ENCODE assay signal across 8 cellular contexts in genomic region chr10:91796332-91797076, GRCh38. TPM values are rescaled to one million over a fixed set of nuclear protein-coding genes. Genes with fewer than 3 reads are reported as not detected.
DNase-seq lines count a peak whose midpoint lies in the region; ATAC-seq, FAIRE-seq and TF ChIP-seq lines count a peak whose summit lies in the region.

No MANE protein-coding gene starts in this region.

- no peak for TF ChIP-seq CTCF in A549 (IDR thresholded peaks at IDR 0.05)

- peak overlapping the region; percentile 61 for H3K9ac ChIP-seq in HUES6 (ENCODE audit: low read length)

- 41% methylated on average over 8 of the region's 11 CpGs for WGBS in A549 (ENCODE audit: missing lambda C conversion rate)

- H3K27ac ChIP-seq in A549, result peak overlapping the region in 1 of 2 experiments; percentile 38; a peak in 1 of 6 replicates
- no peak overlapping the region for H3K27ac ChIP-seq in HUES6 (ENCODE audit: low read depth, low read length)

- TF ChIP-seq RAD21 in A549 (conservative IDR thresholded peaks at IDR 0.05 in 1 of 2, IDR thresholded peaks at IDR 0.05 in 1 of 2), result no peak

- peaks cover 33% of the 10 kb centered on the region for H3K4me1 ChIP-seq in A549
- H3K4me1 ChIP-seq in HUES6 (ENCODE audit: control insufficient read depth, insufficient read depth, low read length), result peaks cover 32% of the 10 kb centered on the region

- no peaks in the 10 kb centered on the region; the same call in 1 of the 2 replicates for H3K27me3 ChIP-seq in HUES6 (ENCODE audit: control insufficient read depth, insufficient read depth, low read length)

- ATAC-seq in A549 (peak; percentile 31 to 43; a peak in 4 of 6 replicates), GM19324 (IDR thresholded peaks at IDR 0.05; ENCODE audit: low FRiP score, unreplicated experiment) (peak; percentile 25)

- POLR2A ChIA-PET in A549 (lab: Yijun Ruan, JAX), result interaction anchor here (1.2 to 1.5 kb wide), 2 partner anchors 10 to 127 kb away, joined by 4 read pairs; partner anchors contain the start of gene BTAF1

- no peak overlapping the region for H3K4me3 ChIP-seq in A549
- peak overlapping the region; percentile 92 for H3K4me3 ChIP-seq in HUES6 (ENCODE audit: low read depth, low read length)

- H3K4me2 ChIP-seq in A549, result peak overlapping the region; percentile 98

- TF ChIP-seq POLR2A in A549 (IDR thresholded peaks at IDR 0.05; ENCODE audit: low read length), result no peak

- no peak for FAIRE-seq in A549 (lab: Jason Lieb, UNC)

- DNase-seq in A549 (ENCODE audit: low read depth in 1 of 2, low spot score in 1 of 2) (peak in 1 of 2 experiments; percentile 15), ecto neural progenitor cell (ENCODE audit: low spot score) (peak; percentile 68), midbrain (lab: John Stamatoyannopoulos, UW) (peak; percentile 14), cerebellar nuclear complex (lab: John Stamatoyannopoulos, UW) (no peak)
- DNase-seq in activated CD4-positive, alpha-beta T cell treated with anti-CD3 and anti-CD28 coated beads for 24 hours (ENCODE audit: low read depth in 2 of 2), result peak; percentile 27 to 30
- DNase-seq in stimulated activated CD8-positive, alpha-beta memory T cell treated with anti-CD3 and anti-CD28 coated beads, Interleukin-4, amount 100 ng/mL, for 24 hours (ENCODE audit: low read depth), result peak; percentile 35

- H3K36me3 ChIP-seq in HUES6 (ENCODE audit: control insufficient read depth, insufficient read depth, low read length), result 0 out of 2 replicates have a peak, but pooled peaks cover 3% of the 10 kb centered on the region

- CTCF ChIA-PET in A549 (lab: Yijun Ruan, JAX), result interaction anchor here (1.3 kb wide), 1 partner anchor 116 kb away, joined by 5 read pairs; no protein-coding TSS in a partner anchor

- no peaks in the 10 kb centered on the region for H3K9me3 ChIP-seq in A549
- no peaks in the 10 kb centered on the region for H3K9me3 ChIP-seq in HUES6 (ENCODE audit: control insufficient read depth, insufficient read depth, low read depth, low read length)

- TF ChIP-seq EP300 in A549 (IDR thresholded peaks at IDR 0.05), result no peak

TF ChIP-seq in A549, 52 proteins besides CTCF, POLR2A, EP300 and RAD21:
- TF ChIP-seq SREBF2 (IDR thresholded peaks at IDR 0.05) (no peak), MAZ (IDR thresholded peaks at IDR 0.05; ENCODE audit: borderline replicate concordance, low read depth, low read length) (no peak)
- TF ChIP-seq, protein P1, sequence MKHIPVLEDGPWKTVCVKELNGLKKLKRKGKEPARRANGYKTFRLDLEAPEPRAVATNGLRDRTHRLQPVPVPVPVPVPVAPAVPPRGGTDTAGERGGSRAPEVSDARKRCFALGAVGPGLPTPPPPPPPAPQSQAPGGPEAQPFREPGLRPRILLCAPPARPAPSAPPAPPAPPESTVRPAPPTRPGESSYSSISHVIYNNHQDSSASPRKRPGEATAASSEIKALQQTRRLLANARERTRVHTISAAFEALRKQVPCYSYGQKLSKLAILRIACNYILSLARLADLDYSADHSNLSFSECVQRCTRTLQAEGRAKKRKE (CRISPR knock-in tag; IDR thresholded peaks at IDR 0.05; ENCODE audit: low read depth), result no peak

RNA-seq across cellular contexts. Expression of gene TNKS2, which starts 1.7 kb away (rescaled TPM):
- polyA plus RNA-seq in A549 (2011; rRNA removed), result 40.4 and 45.3 TPM in 2 replicates
- 7.0 and 8.7 TPM in 2 replicates for polyA plus RNA-seq in A549 (2012; cell fraction: cytosol; rRNA removed)
- polyA plus RNA-seq in A549 (2012; cell fraction: nucleus; rRNA removed), result 6.7 and 9.6 TPM in 2 replicates
- 19.2 to 20.8 TPM (median 20.6 TPM) in 3 replicates for polyA plus RNA-seq in A549 (2017; fragmentation: RNase III; extraction: RNeasy Plus Mini Kit Qiagen cat#74134 plus additional on column Dnase treatment)
- polyA minus RNA-seq in A549 (2011; rRNA and poly(A)+ RNA removed), result 36.7 and 37.8 TPM in 2 replicates

Comparison
In these comparisons a context has a peak if more than half of its experiments do, and no peak if none do; other contexts are left out.
1. DNase-seq: peak in activated CD4-positive, alpha-beta T cell treated with anti-CD3 and anti-CD28 coated beads for 24 hours (2 of 2), ecto neural progenitor cell (single experiment), midbrain (single experiment) and stimulated activated CD8-positive, alpha-beta memory T cell treated with anti-CD3 and anti-CD28 coated beads, Interleukin-4, amount 100 ng/mL, for 24 hours (single experiment); none in cerebellar nuclear complex (0 of 2).